Comparison of ENCODE assay signal across 9 cellular contexts in the genomic region with DNA sequence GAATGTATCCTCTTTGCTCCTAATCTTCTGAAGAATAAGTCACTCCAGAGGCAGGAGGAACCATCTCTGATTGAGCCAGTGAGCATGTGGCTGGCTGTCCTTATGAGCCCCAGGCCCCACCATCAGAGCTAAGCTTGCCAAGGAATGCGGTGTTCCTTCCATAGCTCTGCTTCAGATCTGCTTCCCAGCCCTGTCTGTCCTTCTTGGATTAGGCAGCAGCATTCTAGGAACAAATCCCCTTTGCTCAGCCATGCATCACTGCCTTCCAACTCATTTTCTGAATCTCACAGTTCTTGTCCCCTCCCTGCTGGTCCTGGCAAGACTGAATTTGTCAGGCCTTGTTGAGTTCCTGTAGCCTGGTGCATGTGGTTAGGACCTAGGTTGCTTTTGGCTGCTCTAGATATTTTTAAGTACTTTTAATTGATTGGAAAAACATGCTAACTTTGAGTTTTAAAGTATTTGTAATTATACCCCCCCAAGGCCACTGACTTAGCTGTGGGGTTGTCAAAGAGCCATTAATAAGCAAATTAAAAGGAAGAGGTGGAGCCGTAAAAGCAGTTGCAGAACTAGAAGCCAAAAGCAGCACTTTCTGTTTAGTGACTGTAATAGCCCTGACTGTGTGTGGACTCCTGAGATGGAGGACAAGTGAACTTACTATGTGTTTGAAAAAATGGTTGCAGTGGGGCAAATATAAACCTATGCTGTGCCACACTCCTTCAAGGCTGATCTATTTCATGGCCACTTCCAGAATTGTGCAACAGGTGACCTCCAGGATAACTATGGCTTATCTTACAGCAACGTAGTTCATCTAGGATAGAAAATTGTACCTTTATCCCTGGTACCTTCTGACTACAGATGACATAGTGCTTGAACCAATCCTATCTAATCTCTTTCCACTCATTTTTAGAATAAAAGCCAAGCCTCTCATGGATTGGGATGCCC.
DNase-seq lines count a peak whose midpoint lies in the region; ATAC-seq and TF ChIP-seq lines count a peak whose summit lies in the region.
"Had no signal": no experiment of that assay in that cellular context is flagged by ENCODE, and none has a peak within 500 bp of the region (broad histone marks: within the 10 kb centered on the region; RNA-seq: fewer than 3 reads in every experiment).

No MANE protein-coding gene starts in this region.

- no peak overlapping the region for H2BK12ac ChIP-seq in trophoblast cell (ENCODE audit: low read length)

- ATAC-seq in esophagus mucosa: peak; percentile 54

- no peaks in the 10 kb centered on the region for H3K27me3 ChIP-seq in MM.1S (replicated peaks; ENCODE audit: insufficient read depth, low read length)
- H3K27me3 ChIP-seq in trophoblast cell (ENCODE audit: insufficient read depth, low read length): no peaks in the 10 kb centered on the region

- H3K4me2 ChIP-seq in MM.1S (ENCODE audit: low read depth, low read length) (peak overlapping the region; percentile 47), trophoblast cell (ENCODE audit: low read length) (no peak overlapping the region)

- no peak overlapping the region for H2AK5ac ChIP-seq in trophoblast cell (ENCODE audit: low read length)

- peak overlapping the region; percentile 16 for H4K91ac ChIP-seq in trophoblast cell (ENCODE audit: low read depth, low read length)

- no peaks in the 10 kb centered on the region for H3K9me3 Mint-ChIP-seq in activated naive CD8-positive, alpha-beta T cell treated with anti-CD3 and anti-CD28 coated beads for 36 hours

- no CpG with 5 or more reads among the region's 3 CpGs for WGBS in trophoblast cell (ENCODE audit: extremely low coverage, insufficient coverage, insufficient read length)

- CTCF ChIA-PET in HEK293T (lab: Yijun Ruan, JAX): no interaction called here

- H4K8ac ChIP-seq in trophoblast cell (ENCODE audit: low read depth, low read length): peak overlapping the region; percentile 12

- H3K4me3 ChIP-seq in MM.1S (ENCODE audit: low read length) (no peak overlapping the region), trophoblast cell (ENCODE audit: low read depth, low read length) (no peak overlapping the region)

- H4K12ac ChIP-seq in trophoblast cell (ENCODE audit: low read depth, low read length): no peak overlapping the region

- no peak overlapping the region for H2BK120ac ChIP-seq in trophoblast cell (ENCODE audit: insufficient read depth, low read length, poor library complexity)

- H3K4me1 ChIP-seq in MM.1S (ENCODE audit: low read length) (peaks cover 52% of the 10 kb centered on the region), trophoblast cell (ENCODE audit: control insufficient read depth in 1 of 2, insufficient read depth in 2 of 2, low read length in 2 of 2) (no peaks in the 10 kb centered on the region)

- no peaks in the 10 kb centered on the region for H3K9me3 ChIP-seq in MM.1S (replicated peaks; ENCODE audit: insufficient read depth, low read length)
- H3K9me3 ChIP-seq in trophoblast cell (ENCODE audit: insufficient read depth, low read depth, low read length): no peaks in the 10 kb centered on the region

- H3K4ac ChIP-seq in trophoblast cell (ENCODE audit: low read depth, low read length): no peak overlapping the region

- no peaks in the 10 kb centered on the region for H3K9me2 ChIP-seq in MM.1S (replicated peaks; ENCODE audit: insufficient read depth, low read length)

- H2BK5ac ChIP-seq in trophoblast cell (ENCODE audit: low read depth, low read length, poor library complexity): no peak overlapping the region

- no peaks in the 10 kb centered on the region for H3K36me3 Mint-ChIP-seq in activated naive CD8-positive, alpha-beta T cell treated with anti-CD3 and anti-CD28 coated beads for 36 hours
- H3K36me3 Mint-ChIP-seq: activated naive CD8-positive, alpha-beta T cell had no signal

- H3K23ac ChIP-seq in trophoblast cell (ENCODE audit: low read length): no peak overlapping the region

- H3K9ac ChIP-seq in MM.1S (ENCODE audit: low read length) (no peak overlapping the region), trophoblast cell (ENCODE audit: low read length) (no peak overlapping the region)

- H3K36me3 ChIP-seq in MM.1S (replicated peaks; ENCODE audit: insufficient read depth, low read length): no peaks in the 10 kb centered on the region
- no peaks in the 10 kb centered on the region for H3K36me3 ChIP-seq in trophoblast cell (ENCODE audit: control insufficient read depth in 1 of 2, insufficient read depth in 2 of 2, low read length in 2 of 2)

- H3K27ac Mint-ChIP-seq in activated naive CD8-positive, alpha-beta T cell treated with anti-CD3 and anti-CD28 coated beads for 36 hours: no peak overlapping the region
- H3K27ac Mint-ChIP-seq: activated naive CD8-positive, alpha-beta T cell had no signal

- H3K27ac ChIP-seq in MM.1S (ENCODE audit: low read length): peak overlapping the region; percentile 89; the same call in 1 of the 2 replicates
- H3K27ac ChIP-seq in trophoblast cell (ENCODE audit: low read depth, low read length): peak overlapping the region; percentile 1

- H3K79me1 ChIP-seq in trophoblast cell (ENCODE audit: low read length): peaks cover 7% of the 10 kb centered on the region

- peak overlapping the region; percentile 39 for H2AFZ ChIP-seq in MM.1S (ENCODE audit: low read length)
- H2AFZ ChIP-seq in trophoblast cell (ENCODE audit: insufficient read depth, low read length, poor library complexity): no peak overlapping the region

- peaks cover 30% of the 10 kb centered on the region for H3K4me1 Mint-ChIP-seq in activated naive CD8-positive, alpha-beta T cell treated with anti-CD3 and anti-CD28 coated beads for 36 hours

- H3K79me2 ChIP-seq in MM.1S (ENCODE audit: low read length) (no peaks in the 10 kb centered on the region), trophoblast cell (ENCODE audit: control insufficient read depth, insufficient read depth, low read length, poor library complexity) (no peaks in the 10 kb centered on the region)

- no peaks in the 10 kb centered on the region for H4K20me1 ChIP-seq in MM.1S (ENCODE audit: insufficient read depth, low read length)

- DNase-seq in ELF-1 (ENCODE audit: low read depth, low spot score) (peak; percentile 64), MM.1S (peak; percentile 56), trophoblast cell (peak in 1 of 2 donors; percentile 47), HEK293T (ENCODE audit: extremely low spot score) (no peak), cortex of kidney (lab: John Stamatoyannopoulos, UW) (no peak), iPS-NIHi11 (ENCODE audit: low spot score) (no peak)
- DNase-seq in activated naive CD8-positive, alpha-beta T cell treated with anti-CD3 and anti-CD28 coated beads for 36 hours: no peak

- TF ChIP-seq CTCF in MM.1S (IDR thresholded peaks at IDR 0.05; ENCODE audit: low read length): no peak

- no peak overlapping the region for H3K14ac ChIP-seq in trophoblast cell (ENCODE audit: low read length)

- no peak overlapping the region for H3K18ac ChIP-seq in trophoblast cell (ENCODE audit: low read length)

- peaks cover 41% of the 10 kb centered on the region for H3F3A ChIP-seq in MM.1S (ENCODE audit: insufficient read depth, low read length)

- POLR2A ChIA-PET in HEK293T (lab: Yijun Ruan, JAX): interaction anchor here (1.0 kb wide), 1 partner anchor 62 kb away, joined by 3 read pairs; no protein-coding TSS in a partner anchor

- no peak overlapping the region for H3K4me3 Mint-ChIP-seq in activated naive CD8-positive, alpha-beta T cell treated with anti-CD3 and anti-CD28 coated beads for 36 hours
- H3K4me3 Mint-ChIP-seq: activated naive CD8-positive, alpha-beta T cell had no signal

- H3K27me3 Mint-ChIP-seq in activated naive CD8-positive, alpha-beta T cell treated with anti-CD3 and anti-CD28 coated beads for 36 hours: no peaks in the 10 kb centered on the region
- H3K27me3 Mint-ChIP-seq: activated naive CD8-positive, alpha-beta T cell had no signal

TF ChIP-seq in HEK293T, 16 proteins besides CTCF, POLR2A, EP300 and RAD21:
- no peak for TF ChIP-seq L3MBTL2 (conservative IDR thresholded peaks at IDR 0.05)

Comparison
In these comparisons a context has a peak if more than half of its experiments do, and no peak if none do; other contexts are left out.
1. DNase-seq: peak in ELF-1 (single experiment) and MM.1S (single experiment); none in HEK293T (single experiment), cortex of kidney (single experiment), activated naive CD8-positive, alpha-beta T cell treated with anti-CD3 and anti-CD28 coated beads for 36 hours (single experiment) and iPS-NIHi11 (single experiment).